1 cellular context compared by ENCODE assay signal in the genomic region with DNA sequence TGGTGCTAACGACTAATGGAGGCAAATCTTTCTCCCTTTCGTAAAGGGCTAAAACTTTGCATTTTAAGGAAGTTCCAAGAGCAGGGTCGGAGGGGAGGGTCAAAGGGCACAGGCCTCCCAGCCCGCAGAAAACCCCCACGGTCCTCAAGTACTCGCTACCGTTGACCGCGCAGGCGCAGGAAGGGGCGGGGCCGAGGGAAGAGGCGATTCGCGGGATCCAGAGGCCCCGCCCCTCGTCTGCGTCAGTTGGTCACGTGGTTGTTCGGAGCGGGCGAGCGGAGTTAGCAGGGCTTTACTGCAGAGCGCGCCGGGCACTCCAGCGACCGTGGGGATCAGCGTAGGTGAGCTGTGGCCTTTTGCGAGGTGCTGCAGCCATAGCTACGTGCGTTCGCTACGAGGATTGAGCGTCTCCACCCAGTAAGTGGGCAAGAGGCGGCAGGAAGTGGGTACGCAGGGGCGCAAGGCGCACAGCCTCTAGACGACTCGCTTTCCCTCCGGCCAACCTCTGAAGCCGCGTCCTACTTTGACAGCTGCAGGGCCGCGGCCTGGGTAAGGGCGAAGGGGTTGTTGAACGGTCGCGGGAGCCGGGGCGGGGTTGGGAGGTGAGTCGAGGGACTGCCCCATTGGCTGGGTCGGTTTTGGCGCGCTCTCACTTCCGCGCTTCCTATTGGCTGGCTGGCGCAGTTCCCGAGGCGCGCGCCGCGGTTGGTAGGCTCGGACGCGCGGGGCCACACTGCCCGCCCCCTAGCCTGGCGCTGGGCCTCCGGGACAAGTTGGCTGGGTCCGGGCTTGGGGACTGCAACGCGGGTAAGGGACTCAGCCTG.
TF ChIP-seq lines count a peak whose summit lies in the region.

A gene (plus strand): TSS at position 242 of the 824 bp plus-strand sequence. CDS start 2,310 bp downstream, outside the sequence.

TF ChIP-seq in HepG2, 621 proteins besides CTCF, POLR2A, EP300 and RAD21 (continued from another document and continues in another):
- TF ChIP-seq, protein P1, sequence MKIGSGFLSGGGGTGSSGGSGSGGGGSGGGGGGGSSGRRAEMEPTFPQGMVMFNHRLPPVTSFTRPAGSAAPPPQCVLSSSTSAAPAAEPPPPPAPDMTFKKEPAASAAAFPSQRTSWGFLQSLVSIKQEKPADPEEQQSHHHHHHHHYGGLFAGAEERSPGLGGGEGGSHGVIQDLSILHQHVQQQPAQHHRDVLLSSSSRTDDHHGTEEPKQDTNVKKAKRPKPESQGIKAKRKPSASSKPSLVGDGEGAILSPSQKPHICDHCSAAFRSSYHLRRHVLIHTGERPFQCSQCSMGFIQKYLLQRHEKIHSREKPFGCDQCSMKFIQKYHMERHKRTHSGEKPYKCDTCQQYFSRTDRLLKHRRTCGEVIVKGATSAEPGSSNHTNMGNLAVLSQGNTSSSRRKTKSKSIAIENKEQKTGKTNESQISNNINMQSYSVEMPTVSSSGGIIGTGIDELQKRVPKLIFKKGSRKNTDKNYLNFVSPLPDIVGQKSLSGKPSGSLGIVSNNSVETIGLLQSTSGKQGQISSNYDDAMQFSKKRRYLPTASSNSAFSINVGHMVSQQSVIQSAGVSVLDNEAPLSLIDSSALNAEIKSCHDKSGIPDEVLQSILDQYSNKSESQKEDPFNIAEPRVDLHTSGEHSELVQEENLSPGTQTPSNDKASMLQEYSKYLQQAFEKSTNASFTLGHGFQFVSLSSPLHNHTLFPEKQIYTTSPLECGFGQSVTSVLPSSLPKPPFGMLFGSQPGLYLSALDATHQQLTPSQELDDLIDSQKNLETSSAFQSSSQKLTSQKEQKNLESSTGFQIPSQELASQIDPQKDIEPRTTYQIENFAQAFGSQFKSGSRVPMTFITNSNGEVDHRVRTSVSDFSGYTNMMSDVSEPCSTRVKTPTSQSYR (CRISPR knock-in tag; IDR thresholded peaks at IDR 0.05; ENCODE audit: borderline replicate concordance), result peak; percentile 81; the same call in 1 of the 2 replicates
- TF ChIP-seq, protein P2, sequence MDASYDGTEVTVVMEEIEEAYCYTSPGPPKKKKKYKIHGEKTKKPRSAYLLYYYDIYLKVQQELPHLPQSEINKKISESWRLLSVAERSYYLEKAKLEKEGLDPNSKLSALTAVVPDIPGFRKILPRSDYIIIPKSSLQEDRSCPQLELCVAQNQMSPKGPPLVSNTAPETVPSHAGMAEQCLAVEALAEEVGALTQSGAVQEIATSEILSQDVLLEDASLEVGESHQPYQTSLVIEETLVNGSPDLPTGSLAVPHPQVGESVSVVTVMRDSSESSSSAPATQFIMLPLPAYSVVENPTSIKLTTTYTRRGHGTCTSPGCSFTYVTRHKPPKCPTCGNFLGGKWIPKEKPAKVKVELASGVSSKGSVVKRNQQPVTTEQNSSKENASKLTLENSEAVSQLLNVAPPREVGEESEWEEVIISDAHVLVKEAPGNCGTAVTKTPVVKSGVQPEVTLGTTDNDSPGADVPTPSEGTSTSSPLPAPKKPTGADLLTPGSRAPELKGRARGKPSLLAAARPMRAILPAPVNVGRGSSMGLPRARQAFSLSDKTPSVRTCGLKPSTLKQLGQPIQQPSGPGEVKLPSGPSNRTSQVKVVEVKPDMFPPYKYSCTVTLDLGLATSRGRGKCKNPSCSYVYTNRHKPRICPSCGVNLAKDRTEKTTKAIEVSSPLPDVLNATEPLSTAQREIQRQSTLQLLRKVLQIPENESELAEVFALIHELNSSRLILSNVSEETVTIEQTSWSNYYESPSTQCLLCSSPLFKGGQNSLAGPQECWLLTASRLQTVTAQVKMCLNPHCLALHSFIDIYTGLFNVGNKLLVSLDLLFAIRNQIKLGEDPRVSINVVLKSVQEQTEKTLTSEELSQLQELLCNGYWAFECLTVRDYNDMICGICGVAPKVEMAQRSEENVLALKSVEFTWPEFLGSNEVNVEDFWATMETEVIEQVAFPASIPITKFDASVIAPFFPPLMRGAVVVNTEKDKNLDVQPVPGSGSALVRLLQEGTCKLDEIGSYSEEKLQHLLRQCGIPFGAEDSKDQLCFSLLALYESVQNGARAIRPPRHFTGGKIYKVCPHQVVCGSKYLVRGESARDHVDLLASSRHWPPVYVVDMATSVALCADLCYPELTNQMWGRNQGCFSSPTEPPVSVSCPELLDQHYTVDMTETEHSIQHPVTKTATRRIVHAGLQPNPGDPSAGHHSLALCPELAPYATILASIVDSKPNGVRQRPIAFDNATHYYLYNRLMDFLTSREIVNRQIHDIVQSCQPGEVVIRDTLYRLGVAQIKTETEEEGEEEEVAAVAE (CRISPR knock-in tag; IDR thresholded peaks at IDR 0.05; ENCODE audit: borderline replicate concordance), result peak; percentile 55; the same call in 1 of the 2 replicates
- TF ChIP-seq ZNF260 (CRISPR knock-in tag; IDR thresholded peaks at IDR 0.05; ENCODE audit: borderline replicate concordance, low read depth) (no peak), ZNF605 (CRISPR knock-in tag; IDR thresholded peaks at IDR 0.05) (peak; percentile 91), ARNTL (CRISPR knock-in tag; IDR thresholded peaks at IDR 0.05) (peak; percentile 95), ZNF264 (CRISPR knock-in tag; IDR thresholded peaks at IDR 0.05) (peak; percentile 46; the same call in 1 of the 2 replicates), SRSF4 (IDR thresholded peaks at IDR 0.05; ENCODE audit: low read depth, low read length, poor library complexity, severe bottlenecking) (no peak), RBM39 (IDR thresholded peaks at IDR 0.05; ENCODE audit: low read depth, low read length, poor library complexity, severe bottlenecking) (peak; percentile 88), ZNF484 (CRISPR knock-in tag; IDR thresholded peaks at IDR 0.05; ENCODE audit: borderline replicate concordance, low read depth) (peak; percentile 71; the same call in 1 of the 2 replicates), NCOA2 (CRISPR knock-in tag; IDR thresholded peaks at IDR 0.05) (peak; percentile 30), NKX3-1 (CRISPR knock-in tag; IDR thresholded peaks at IDR 0.05) (peak; percentile 83; the same call in 1 of the 2 replicates), RFX1 (IDR thresholded peaks at IDR 0.05) (no peak), YEATS2 (CRISPR knock-in tag; IDR thresholded peaks at IDR 0.05; ENCODE audit: borderline replicate concordance) (peak; percentile 77), GLI4 (CRISPR knock-in tag; IDR thresholded peaks at IDR 0.05; ENCODE audit: borderline replicate concordance) (peak; percentile 99), ZNF703 (CRISPR knock-in tag; IDR thresholded peaks at IDR 0.05; ENCODE audit: borderline replicate concordance) (no peak; the same call in 1 of the 2 replicates), TRIM24 (CRISPR knock-in tag; IDR thresholded peaks at IDR 0.05) (no peak), SIX4 (CRISPR knock-in tag; IDR thresholded peaks at IDR 0.05) (peak; percentile 51; the same call in 1 of the 2 replicates), WIZ (CRISPR knock-in tag; IDR thresholded peaks at IDR 0.05) (peak; percentile 98; the same call in 1 of the 2 replicates), FOXJ3 (CRISPR knock-in tag; IDR thresholded peaks at IDR 0.05; ENCODE audit: borderline replicate concordance) (peak; percentile 84; the same call in 1 of the 2 replicates), JARID2 (CRISPR knock-in tag; IDR thresholded peaks at IDR 0.05; ENCODE audit: insufficient replicate concordance) (peak; percentile 89), ZFP90 (CRISPR knock-in tag; IDR thresholded peaks at IDR 0.05; ENCODE audit: borderline replicate concordance) (peak; percentile 94), NFATC3 (CRISPR knock-in tag; IDR thresholded peaks at IDR 0.05) (peak; percentile 97), ZNF430 (CRISPR knock-in tag; IDR thresholded peaks at IDR 0.05) (peak; percentile 90), ZNF781 (CRISPR knock-in tag; IDR thresholded peaks at IDR 0.05; ENCODE audit: borderline replicate concordance, not compliant biosample characterization) (peak; percentile 99), HMG20B (CRISPR knock-in tag; conservative IDR thresholded peaks at IDR 0.05) (peak; percentile 31; the same call in 1 of the 2 replicates), ZNF615 (CRISPR knock-in tag; IDR thresholded peaks at IDR 0.05; ENCODE audit: borderline replicate concordance) (peak; percentile 92; the same call in 1 of the 2 replicates), HOXA3 (CRISPR knock-in tag; IDR thresholded peaks at IDR 0.05) (peak; percentile 83), RBFOX2 (IDR thresholded peaks at IDR 0.05; ENCODE audit: low read depth, low read length) (peak; percentile 98)
- TF ChIP-seq, protein P3, sequence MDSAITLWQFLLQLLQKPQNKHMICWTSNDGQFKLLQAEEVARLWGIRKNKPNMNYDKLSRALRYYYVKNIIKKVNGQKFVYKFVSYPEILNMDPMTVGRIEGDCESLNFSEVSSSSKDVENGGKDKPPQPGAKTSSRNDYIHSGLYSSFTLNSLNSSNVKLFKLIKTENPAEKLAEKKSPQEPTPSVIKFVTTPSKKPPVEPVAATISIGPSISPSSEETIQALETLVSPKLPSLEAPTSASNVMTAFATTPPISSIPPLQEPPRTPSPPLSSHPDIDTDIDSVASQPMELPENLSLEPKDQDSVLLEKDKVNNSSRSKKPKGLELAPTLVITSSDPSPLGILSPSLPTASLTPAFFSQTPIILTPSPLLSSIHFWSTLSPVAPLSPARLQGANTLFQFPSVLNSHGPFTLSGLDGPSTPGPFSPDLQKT (CRISPR knock-in tag; IDR thresholded peaks at IDR 0.05; ENCODE audit: borderline replicate concordance), result peak; percentile 74; the same call in 1 of the 2 replicates
- TF ChIP-seq, protein P4, sequence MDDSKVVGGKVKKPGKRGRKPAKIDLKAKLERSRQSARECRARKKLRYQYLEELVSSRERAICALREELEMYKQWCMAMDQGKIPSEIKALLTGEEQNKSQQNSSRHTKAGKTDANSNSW (CRISPR knock-in tag; IDR thresholded peaks at IDR 0.05; ENCODE audit: borderline replicate concordance), result peak; percentile 96
- TF ChIP-seq, protein P5, sequence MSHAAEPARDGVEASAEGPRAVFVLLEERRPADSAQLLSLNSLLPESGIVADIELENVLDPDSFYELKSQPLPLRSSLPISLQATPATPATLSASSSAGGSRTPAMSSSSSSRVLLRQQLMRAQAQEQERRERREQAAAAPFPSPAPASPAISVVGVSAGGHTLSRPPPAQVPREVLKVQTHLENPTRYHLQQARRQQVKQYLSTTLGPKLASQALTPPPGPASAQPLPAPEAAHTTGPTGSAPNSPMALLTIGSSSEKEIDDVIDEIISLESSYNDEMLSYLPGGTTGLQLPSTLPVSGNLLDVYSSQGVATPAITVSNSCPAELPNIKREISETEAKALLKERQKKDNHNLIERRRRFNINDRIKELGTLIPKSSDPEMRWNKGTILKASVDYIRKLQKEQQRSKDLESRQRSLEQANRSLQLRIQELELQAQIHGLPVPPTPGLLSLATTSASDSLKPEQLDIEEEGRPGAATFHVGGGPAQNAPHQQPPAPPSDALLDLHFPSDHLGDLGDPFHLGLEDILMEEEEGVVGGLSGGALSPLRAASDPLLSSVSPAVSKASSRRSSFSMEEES (CRISPR knock-in tag; IDR thresholded peaks at IDR 0.05), result peak; percentile 90
- TF ChIP-seq, protein P6, sequence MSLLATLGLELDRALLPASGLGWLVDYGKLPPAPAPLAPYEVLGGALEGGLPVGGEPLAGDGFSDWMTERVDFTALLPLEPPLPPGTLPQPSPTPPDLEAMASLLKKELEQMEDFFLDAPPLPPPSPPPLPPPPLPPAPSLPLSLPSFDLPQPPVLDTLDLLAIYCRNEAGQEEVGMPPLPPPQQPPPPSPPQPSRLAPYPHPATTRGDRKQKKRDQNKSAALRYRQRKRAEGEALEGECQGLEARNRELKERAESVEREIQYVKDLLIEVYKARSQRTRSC (CRISPR knock-in tag; IDR thresholded peaks at IDR 0.05; ENCODE audit: low read depth), result peak; percentile 73; the same call in 1 of the 2 replicates
- TF ChIP-seq, protein P7, sequence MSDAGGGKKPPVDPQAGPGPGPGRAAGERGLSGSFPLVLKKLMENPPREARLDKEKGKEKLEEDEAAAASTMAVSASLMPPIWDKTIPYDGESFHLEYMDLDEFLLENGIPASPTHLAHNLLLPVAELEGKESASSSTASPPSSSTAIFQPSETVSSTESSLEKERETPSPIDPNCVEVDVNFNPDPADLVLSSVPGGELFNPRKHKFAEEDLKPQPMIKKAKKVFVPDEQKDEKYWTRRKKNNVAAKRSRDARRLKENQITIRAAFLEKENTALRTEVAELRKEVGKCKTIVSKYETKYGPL (CRISPR knock-in tag; IDR thresholded peaks at IDR 0.05), result no peak
- TF ChIP-seq, protein P8, sequence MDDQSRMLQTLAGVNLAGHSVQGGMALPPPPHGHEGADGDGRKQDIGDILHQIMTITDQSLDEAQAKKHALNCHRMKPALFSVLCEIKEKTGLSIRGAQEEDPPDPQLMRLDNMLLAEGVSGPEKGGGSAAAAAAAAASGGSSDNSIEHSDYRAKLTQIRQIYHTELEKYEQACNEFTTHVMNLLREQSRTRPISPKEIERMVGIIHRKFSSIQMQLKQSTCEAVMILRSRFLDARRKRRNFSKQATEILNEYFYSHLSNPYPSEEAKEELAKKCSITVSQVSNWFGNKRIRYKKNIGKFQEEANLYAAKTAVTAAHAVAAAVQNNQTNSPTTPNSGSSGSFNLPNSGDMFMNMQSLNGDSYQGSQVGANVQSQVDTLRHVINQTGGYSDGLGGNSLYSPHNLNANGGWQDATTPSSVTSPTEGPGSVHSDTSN (CRISPR knock-in tag; IDR thresholded peaks at IDR 0.05; ENCODE audit: borderline replicate concordance), result no peak; the same call in 1 of the 2 replicates
- TF ChIP-seq, protein P9, sequence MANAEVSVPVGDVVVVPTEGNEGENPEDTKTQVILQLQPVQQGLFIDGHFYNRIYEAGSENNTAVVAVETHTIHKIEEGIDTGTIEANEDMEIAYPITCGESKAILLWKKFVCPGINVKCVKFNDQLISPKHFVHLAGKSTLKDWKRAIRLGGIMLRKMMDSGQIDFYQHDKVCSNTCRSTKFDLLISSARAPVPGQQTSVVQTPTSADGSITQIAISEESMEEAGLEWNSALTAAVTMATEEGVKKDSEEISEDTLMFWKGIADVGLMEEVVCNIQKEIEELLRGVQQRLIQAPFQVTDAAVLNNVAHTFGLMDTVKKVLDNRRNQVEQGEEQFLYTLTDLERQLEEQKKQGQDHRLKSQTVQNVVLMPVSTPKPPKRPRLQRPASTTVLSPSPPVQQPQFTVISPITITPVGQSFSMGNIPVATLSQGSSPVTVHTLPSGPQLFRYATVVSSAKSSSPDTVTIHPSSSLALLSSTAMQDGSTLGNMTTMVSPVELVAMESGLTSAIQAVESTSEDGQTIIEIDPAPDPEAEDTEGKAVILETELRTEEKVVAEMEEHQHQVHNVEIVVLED (CRISPR knock-in tag; IDR thresholded peaks at IDR 0.05; ENCODE audit: borderline replicate concordance), result peak; percentile 92
